Comparison of ENCODE assay signal across 9 cellular contexts in genomic region chr14:60093606-60094005, GRCh38. TPM values are rescaled to one million over a fixed set of nuclear protein-coding genes. Genes with fewer than 3 reads are reported as not detected.
A peak's percentile ranks its signal among the peaks of the same experiment; 100 is the strongest.
DNase-seq lines count a peak whose midpoint lies in the region; ATAC-seq, FAIRE-seq and TF ChIP-seq lines count a peak whose summit lies in the region.
"Had no signal": no experiment of that assay in that cellular context is flagged by ENCODE, and none has a peak within 500 bp of the region (broad histone marks: within the 10 kb centered on the region; RNA-seq: fewer than 3 reads in every experiment).

No MANE protein-coding gene starts in this region.

- H3K9me3 ChIP-seq in A549 (no peaks in the 10 kb centered on the region), HAP-1 (no peaks in the 10 kb centered on the region), kidney (ENCODE audit: control insufficient read depth in 1 of 2, low read length in 2 of 2) (no peaks in the 10 kb centered on the region)

- TF ChIP-seq CTCF in A549 (IDR thresholded peaks at IDR 0.05) (no peak), kidney (IDR thresholded peaks at IDR 0.05; ENCODE audit: borderline replicate concordance, extremely low read depth, insufficient read depth) (no peak)

- TF ChIP-seq RAD21 in A549 (conservative IDR thresholded peaks at IDR 0.05 in 1 of 2, IDR thresholded peaks at IDR 0.05 in 1 of 2): no peak

- TF ChIP-seq EP300 in A549 (IDR thresholded peaks at IDR 0.05): no peak

- peak overlapping the region; percentile 80 for H3K4me2 ChIP-seq in A549

- no peak for TF ChIP-seq POLR2A in A549 (IDR thresholded peaks at IDR 0.05; ENCODE audit: low read length)

- intact Hi-C loops in activated T-helper 2 cell treated with anti-CD3 and anti-CD28 coated beads, Interferon-gamma antibody, Interleukin-2, Interleukin-4, amounts not matched to agents 10 μg/mL and 5 μg/mL and 100 μg/mL, durations not matched to agents 14 hours and 24 hours and 36 hours (cut with micrococcal nuclease): loop anchor here (1.0 to 10.0 kb wide), 4 partner anchors 58 to 609 kb away; partner anchors contain the start of genes JKAMP and L3HYPDH
- intact Hi-C loops in kidney (cut with DNase I): no loop called here

- H3K27ac ChIP-seq in A549 (peak overlapping the region in 1 of 2 experiments; percentile 97; a peak in 2 of 6 replicates), kidney (ENCODE audit: low read depth in 2 of 2, low read length in 2 of 2) (no peak overlapping the region), caudate nucleus (ENCODE audit: low read depth, low read length) (no peak overlapping the region)

- no peak for DNase-seq in A549 (ENCODE audit: low read depth in 1 of 2, low spot score in 1 of 2)
- DNase-seq in HAP-1 (ENCODE audit: low spot score in 2 of 2): no peak
- DNase-seq in activated T-helper 2 cell treated with anti-CD3 and anti-CD28 coated beads, Interferon-gamma antibody, Interleukin-2, Interleukin-4, amounts not matched to agents 10 μg/mL and 5 μg/mL and 100 μg/mL, durations not matched to agents 14 hours and 24 hours and 36 hours (ENCODE audit: low spot score): no peak
- no peak for DNase-seq in kidney
- no peak for DNase-seq in cortex of kidney (lab: John Stamatoyannopoulos, UW)
- DNase-seq in caudate nucleus (lab: John Stamatoyannopoulos, UW): no peak
- no peak for DNase-seq in GM19238 (ENCODE audit: insufficient read length, low spot score)
- DNase-seq in NCI-H146 treated with DMSO at 0.1 percent for 48 hours (lab: John Stamatoyannopoulos, UW; ENCODE audit: unreplicated experiment): no peak
- DNase-seq: NCI-H1092 treated with DMSO at 0.1 percent for 48 hours had no signal

- H3K27me3 ChIP-seq in HAP-1 (ENCODE audit: low read depth): no peaks in the 10 kb centered on the region

- H3K27me3 Mint-ChIP-seq in activated T-helper 2 cell treated with anti-CD3 and anti-CD28 coated beads, Interferon-gamma antibody, Interleukin-2, Interleukin-4, amounts not matched to agents 10 μg/mL and 5 μg/mL and 100 μg/mL, durations not matched to agents 14 hours and 24 hours and 36 hours (ENCODE audit: low read depth): no peaks in the 10 kb centered on the region

- POLR2A ChIA-PET in A549 (lab: Yijun Ruan, JAX): interaction anchor here (1.9 kb wide), 1 partner anchor 71 kb away, joined by 15 read pairs; the partner anchor contains the start of gene DHRS7

- H3K4me3 Mint-ChIP-seq in activated T-helper 2 cell treated with anti-CD3 and anti-CD28 coated beads, Interferon-gamma antibody, Interleukin-2, Interleukin-4, amounts not matched to agents 10 μg/mL and 5 μg/mL and 100 μg/mL, durations not matched to agents 14 hours and 24 hours and 36 hours (ENCODE audit: low read depth): peak overlapping the region; percentile 98

- CTCF ChIA-PET in A549 (lab: Yijun Ruan, JAX): no interaction called here

- H3K4me3 ChIP-seq in A549 (peak overlapping the region; percentile 72), HAP-1 (peak overlapping the region; percentile 70), kidney (ENCODE audit: low read length in 2 of 2) (peak overlapping the region; percentile 89 to 99)

- in situ Hi-C loops in HAP-1 (cut with MboI; ENCODE audit: low sequenced_read_pairs): no loop called here

- peak overlapping the region in 1 of 2 donors; percentile 87 for H3K9ac ChIP-seq in kidney (ENCODE audit: low read length in 2 of 2)

- H3K4me1 ChIP-seq in A549 (peaks cover 31% of the 10 kb centered on the region), HAP-1 (peaks cover 9% of the 10 kb centered on the region), kidney (ENCODE audit: control insufficient read depth in 1 of 2, insufficient read depth in 1 of 2, low read depth in 1 of 2, low read length in 2 of 2) (peaks cover 12 to 13% of the 10 kb centered on the region in 2 donors)

- no peaks in the 10 kb centered on the region for H3K9me3 Mint-ChIP-seq in activated T-helper 2 cell treated with anti-CD3 and anti-CD28 coated beads, Interferon-gamma antibody, Interleukin-2, Interleukin-4, amounts not matched to agents 10 μg/mL and 5 μg/mL and 100 μg/mL, durations not matched to agents 14 hours and 24 hours and 36 hours

- H3K27ac Mint-ChIP-seq in activated T-helper 2 cell treated with anti-CD3 and anti-CD28 coated beads, Interferon-gamma antibody, Interleukin-2, Interleukin-4, amounts not matched to agents 10 μg/mL and 5 μg/mL and 100 μg/mL, durations not matched to agents 14 hours and 24 hours and 36 hours: peak overlapping the region; percentile 99

- H3K36me3 Mint-ChIP-seq in activated T-helper 2 cell treated with anti-CD3 and anti-CD28 coated beads, Interferon-gamma antibody, Interleukin-2, Interleukin-4, amounts not matched to agents 10 μg/mL and 5 μg/mL and 100 μg/mL, durations not matched to agents 14 hours and 24 hours and 36 hours (ENCODE audit: low read depth): peaks cover 41% of the 10 kb centered on the region

- peaks cover 38% of the 10 kb centered on the region for H3K4me1 Mint-ChIP-seq in activated T-helper 2 cell treated with anti-CD3 and anti-CD28 coated beads, Interferon-gamma antibody, Interleukin-2, Interleukin-4, amounts not matched to agents 10 μg/mL and 5 μg/mL and 100 μg/mL, durations not matched to agents 14 hours and 24 hours and 36 hours (ENCODE audit: low read depth)

- no peak for ATAC-seq in A549

- H3K36me3 ChIP-seq in HAP-1 (replicated peaks) (peaks cover 12% of the 10 kb centered on the region; the same call in 1 of the 2 replicates), kidney (ENCODE audit: control insufficient read depth in 1 of 2, insufficient read depth in 2 of 2, low read length in 2 of 2) (peaks cover 0 to 6% of the 10 kb centered on the region in 2 donors)

- FAIRE-seq in A549 (lab: Jason Lieb, UNC) (no peak), kidney (lab: Jason Lieb, UNC) (no peak)

TF ChIP-seq in A549, 52 proteins besides CTCF, POLR2A, EP300 and RAD21 (continues in another document):
- TF ChIP-seq ATOH8 (CRISPR knock-in tag; IDR thresholded peaks at IDR 0.05; ENCODE audit: low read depth): no peak
- TF ChIP-seq TP53 (CRISPR knock-in tag; IDR thresholded peaks at IDR 0.05): no peak
- TF ChIP-seq ELK1 (IDR thresholded peaks at IDR 0.05; ENCODE audit: low read depth, low read length): no peak
- no peak for TF ChIP-seq REST (IDR thresholded peaks at IDR 0.05)
- no peak for TF ChIP-seq HDAC2 (IDR thresholded peaks at IDR 0.05)
- TF ChIP-seq JUNB (IDR thresholded peaks at IDR 0.05): no peak
- no peak for TF ChIP-seq HES2 (IDR thresholded peaks at IDR 0.05)

RNA-seq across cellular contexts. Expression of gene PCNX4, which starts 1.9 kb away (rescaled TPM):
- polyA plus RNA-seq in A549 (2011; rRNA removed) (51.0 and 94.5 TPM in 2 replicates), A549 (2017; fragmentation: RNase III; extraction: RNeasy Plus Mini Kit Qiagen cat#74134 plus additional on column Dnase treatment) (24.2 to 26.0 TPM (median 24.4 TPM) in 3 replicates), kidney (ENCODE audit: insufficient read depth, low read depth, low replicate concordance) (25.1 TPM)
- polyA plus RNA-seq in A549 (2012; cell fraction: cytosol; rRNA removed): 10.8 and 11.2 TPM in 2 replicates
- 23.3 and 23.9 TPM in 2 replicates for polyA plus RNA-seq in A549 (2012; cell fraction: nucleus; rRNA removed)
- polyA minus RNA-seq in A549 (2011; rRNA and poly(A)+ RNA removed): 75.6 and 85.2 TPM in 2 replicates
- total RNA-seq in activated T-helper 2 cell treated with anti-CD3 and anti-CD28 coated beads, Interferon-gamma antibody, Interleukin-2, Interleukin-4, amounts not matched to agents 10 μg/mL and 5 μg/mL and 100 μg/mL, durations not matched to agents 14 hours and 24 hours and 36 hours: 38.8 and 46.3 TPM in 2 replicates
- 44.9 TPM for total RNA-seq in kidney
